Comparison of ENCODE assay signal across 1 cellular context in the genomic region with DNA sequence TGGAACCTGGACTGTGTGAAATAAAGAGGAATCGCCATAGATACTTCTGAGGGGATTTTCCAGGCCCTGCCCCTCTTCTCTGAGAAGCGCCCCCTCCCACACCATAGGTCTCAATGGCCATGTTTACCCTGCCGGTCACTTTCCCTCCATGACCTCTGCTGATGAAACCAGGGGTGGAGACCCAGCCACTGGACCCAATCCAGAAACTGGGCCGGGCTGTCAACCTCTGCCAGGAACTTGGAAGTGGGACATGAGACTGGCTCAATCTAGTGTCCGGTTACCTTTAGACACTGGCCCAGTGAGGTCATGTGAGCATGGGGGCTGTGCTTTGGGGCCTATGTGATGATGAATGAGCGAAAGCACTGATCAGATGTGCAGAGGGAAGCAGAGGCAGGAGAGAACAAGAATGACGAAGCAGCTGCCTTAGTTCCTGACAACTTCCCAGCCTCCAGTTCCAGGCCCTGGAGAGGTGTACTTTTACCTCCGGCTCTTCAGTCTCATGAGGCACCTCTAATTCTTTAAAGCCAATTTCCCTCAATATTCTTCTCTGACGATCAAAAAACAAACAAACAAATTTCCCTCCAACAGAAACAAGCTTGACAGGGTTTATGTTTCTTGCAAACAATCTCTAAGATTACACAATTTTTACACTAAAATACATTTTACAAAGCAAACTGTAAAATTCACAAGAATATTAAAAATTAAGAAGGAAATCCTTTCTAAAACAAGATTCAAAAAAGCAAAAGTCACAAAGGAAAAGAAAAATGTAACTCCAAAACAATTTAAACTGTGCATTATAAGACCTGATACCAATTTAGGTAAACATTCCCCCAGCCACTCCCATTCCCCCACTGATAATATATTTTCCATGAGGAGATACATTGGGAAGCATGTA.
TF ChIP-seq lines count a peak whose summit lies in the region.

No MANE protein-coding gene starts in this region.

TF ChIP-seq in K562, 482 proteins besides CTCF, POLR2A, EP300 and RAD21 (continued from another document and continues in another):
- peak in 1 of 2 experiments; percentile 83; a peak in 2 of 4 replicates for TF ChIP-seq ZNF318 (IDR thresholded peaks at IDR 0.05; ENCODE audit: borderline replicate concordance in 1 of 2, low read depth in 1 of 2)
- TF ChIP-seq HINFP (tag; conservative IDR thresholded peaks at IDR 0.05; ENCODE audit: low read depth), result no peak
- TF ChIP-seq SMARCC2 (IDR thresholded peaks at IDR 0.05; ENCODE audit: low read depth), result no peak
- no peak for TF ChIP-seq ZNF253 (CRISPR knock-in tag; conservative IDR thresholded peaks at IDR 0.05)
- TF ChIP-seq ZNF3 (CRISPR knock-in tag; IDR thresholded peaks at IDR 0.05), result no peak
- no peak for TF ChIP-seq ZNF444 (CRISPR knock-in tag; IDR thresholded peaks at IDR 0.05)
- TF ChIP-seq ZNF134 (CRISPR knock-in tag; conservative IDR thresholded peaks at IDR 0.05), result 0 out of 2 replicates have a peak, but pooled peaks have one; percentile 5
- TF ChIP-seq ZC3H11A (IDR thresholded peaks at IDR 0.05; ENCODE audit: low read depth, low read length), result no peak; the same call in 1 of the 2 replicates
- TF ChIP-seq NFXL1 (CRISPR knock-in tag; IDR thresholded peaks at IDR 0.05), result no peak
- no peak for TF ChIP-seq ZNF830 (CRISPR knock-in tag; IDR thresholded peaks at IDR 0.05)
- TF ChIP-seq WHSC1 (IDR thresholded peaks at IDR 0.05; ENCODE audit: low read length), result no peak
- TF ChIP-seq SMAD2 (IDR thresholded peaks at IDR 0.05; ENCODE audit: low read depth, low read length), result no peak
- no peak for TF ChIP-seq CCNT2 (IDR thresholded peaks at IDR 0.05; ENCODE audit: borderline replicate concordance, extremely low read depth, insufficient read length, low read depth, low read length)
- peak; percentile 93 for TF ChIP-seq USF1 (CRISPR knock-in tag; IDR thresholded peaks at IDR 0.05)
- no peak for TF ChIP-seq HEY1 (CRISPR knock-in tag; IDR thresholded peaks at IDR 0.05; ENCODE audit: borderline replicate concordance)
- TF ChIP-seq TSC22D4 (tag; IDR thresholded peaks at IDR 0.05), result no peak
- no peak for TF ChIP-seq ZFP30 (CRISPR knock-in tag; IDR thresholded peaks at IDR 0.05; ENCODE audit: borderline replicate concordance)
- TF ChIP-seq HSF4 (CRISPR knock-in tag; IDR thresholded peaks at IDR 0.05; ENCODE audit: borderline replicate concordance), result no peak
- peak in 1 of 3 experiments; percentile 22 for TF ChIP-seq YY1 (IDR thresholded peaks at IDR 0.05; ENCODE audit: borderline replicate concordance in 1 of 3, control insufficient read depth in 1 of 3, extremely low read depth in 1 of 3, insufficient read depth in 3 of 3, insufficient read length in 1 of 3, insufficient replicate concordance in 2 of 3, low read depth in 1 of 3, low read length in 2 of 3)
- peak; percentile 77 for TF ChIP-seq NFE2 (IDR thresholded peaks at IDR 0.05; ENCODE audit: low read depth)
- TF ChIP-seq ARNT (IDR thresholded peaks at IDR 0.05), result no peak
- no peak for TF ChIP-seq PPARD (CRISPR knock-in tag; IDR thresholded peaks at IDR 0.05)
- TF ChIP-seq BRF1 (IDR thresholded peaks at IDR 0.05; ENCODE audit: borderline replicate concordance, extremely low read depth, insufficient read length), result no peak
- no peak for TF ChIP-seq MTA2 (IDR thresholded peaks at IDR 0.05; ENCODE audit: low read depth)
- TF ChIP-seq EWSR1 (IDR thresholded peaks at IDR 0.05; ENCODE audit: borderline replicate concordance, low read depth, partially characterized antibody), result no peak
- TF ChIP-seq ZNF507 (tag; conservative IDR thresholded peaks at IDR 0.05), result no peak
- no peak for TF ChIP-seq ETV6 (IDR thresholded peaks at IDR 0.05; ENCODE audit: borderline replicate concordance in 1 of 2, low read depth in 2 of 2, low read length in 1 of 2)
- no peak for TF ChIP-seq ETV6 (CRISPR knock-in tag; IDR thresholded peaks at IDR 0.05; ENCODE audit: borderline replicate concordance)
- no peak for TF ChIP-seq RBM25 (IDR thresholded peaks at IDR 0.05; ENCODE audit: low read depth, low read length, severe bottlenecking)
- no peak for TF ChIP-seq SAFB (IDR thresholded peaks at IDR 0.05; ENCODE audit: borderline replicate concordance, low read depth, low read length)
- TF ChIP-seq CHD1 (IDR thresholded peaks at IDR 0.05; ENCODE audit: low read length), result no peak
- TF ChIP-seq SLC30A9 (CRISPR knock-in tag; IDR thresholded peaks at IDR 0.05), result no peak
- TF ChIP-seq NR2F6 (CRISPR knock-in tag; IDR thresholded peaks at IDR 0.05), result no peak
- TF ChIP-seq ZNF217 (CRISPR knock-in tag; IDR thresholded peaks at IDR 0.05), result no peak
- no peak for TF ChIP-seq ZNF561 (CRISPR knock-in tag; conservative IDR thresholded peaks at IDR 0.05)
- TF ChIP-seq POLR2AphosphoS5 (IDR thresholded peaks at IDR 0.05; ENCODE audit: control insufficient read depth, insufficient read depth, low read depth, low read length), result peak; percentile 43; the same call in 1 of the 2 replicates
- no peak for TF ChIP-seq DLX4 (CRISPR knock-in tag; IDR thresholded peaks at IDR 0.05)
- TF ChIP-seq, protein P1, sequence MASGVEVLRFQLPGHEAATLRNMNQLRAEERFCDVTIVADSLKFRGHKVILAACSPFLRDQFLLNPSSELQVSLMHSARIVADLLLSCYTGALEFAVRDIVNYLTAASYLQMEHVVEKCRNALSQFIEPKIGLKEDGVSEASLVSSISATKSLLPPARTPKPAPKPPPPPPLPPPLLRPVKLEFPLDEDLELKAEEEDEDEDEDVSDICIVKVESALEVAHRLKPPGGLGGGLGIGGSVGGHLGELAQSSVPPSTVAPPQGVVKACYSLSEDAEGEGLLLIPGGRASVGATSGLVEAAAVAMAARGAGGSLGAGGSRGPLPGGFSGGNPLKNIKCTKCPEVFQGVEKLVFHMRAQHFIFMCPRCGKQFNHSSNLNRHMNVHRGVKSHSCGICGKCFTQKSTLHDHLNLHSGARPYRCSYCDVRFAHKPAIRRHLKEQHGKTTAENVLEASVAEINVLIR (CRISPR knock-in tag; IDR thresholded peaks at IDR 0.05), result no peak
- TF ChIP-seq TBP (optimal IDR thresholded peaks at IDR 0.05; ENCODE audit: low read depth, low read length), result peak; percentile 76
- TF ChIP-seq HDAC2 (IDR thresholded peaks at IDR 0.05), result peak; percentile 87
- TF ChIP-seq ZBTB33 (CRISPR knock-in tag; IDR thresholded peaks at IDR 0.05), result no peak
- no peak for TF ChIP-seq PTTG1 (tag; IDR thresholded peaks at IDR 0.05; ENCODE audit: low read depth)
- TF ChIP-seq EZH2 (IDR thresholded peaks at IDR 0.05; ENCODE audit: borderline replicate concordance, low read depth, low read length), result no peak
- peak; percentile 52; the same call in 1 of the 2 replicates for TF ChIP-seq ZNF316 (IDR thresholded peaks at IDR 0.05)
- TF ChIP-seq ZNF282 (CRISPR knock-in tag; IDR thresholded peaks at IDR 0.05), result no peak
- peak in 1 of 2 experiments; percentile 11; a peak in 1 of 4 replicates for TF ChIP-seq NONO (IDR thresholded peaks at IDR 0.05; ENCODE audit: low read depth in 2 of 2, low read length in 1 of 2)
